ENCODE assay signal across 27 cellular contexts in genomic region chr4:82482387-82482786, GRCh38.
"Had no signal": no experiment of that assay in that cellular context is flagged by ENCODE, and none has a peak within 500 bp of the region (broad histone marks: within the 10 kb centered on the region; RNA-seq: fewer than 3 reads in every experiment).

No MANE protein-coding gene starts in this region.

- H3K4me2 ChIP-seq: neural progenitor cell had no signal

- H3K27ac ChIP-seq: coronary artery, neural progenitor cell, ovary, psoas muscle, skin epidermis, thoracic aorta, tibial nerve, upper lobe of right lung, uterus had no signal

- H2AFZ ChIP-seq: neural progenitor cell had no signal

- ATAC-seq: naive thymus-derived CD4-positive, alpha-beta T cell; psoas muscle; right cardiac atrium; stimulated activated naive B cell treated with anti-CD40 and anti-IgM and Interleukin-4, amounts not matched to agents 10 μg/mL and 1 μg/mL and 100 μg/mL, for 72 hours; upper lobe of right lung had no signal

- H3K4me1 Mint-ChIP-seq: immature natural killer cell; naive thymus-derived CD4-positive, alpha-beta T cell; neural progenitor cell; stimulated activated naive B cell treated with anti-CD40 and anti-IgM and Interleukin-4, amounts not matched to agents 10 μg/mL and 1 μg/mL and 100 μg/mL, for 72 hours had no signal

- H3K4me3 Mint-ChIP-seq: immature natural killer cell; mesothelial cell of epicardium; naive thymus-derived CD4-positive, alpha-beta T cell; nephron; neural progenitor cell; stimulated activated naive B cell treated with anti-CD40 and anti-IgM and Interleukin-4, amounts not matched to agents 10 μg/mL and 1 μg/mL and 100 μg/mL, for 72 hours; stimulated activated naive CD8-positive, alpha-beta T cell treated with anti-CD3 and anti-CD28 coated beads, Interleukin-15, Interleukin-2, amounts not matched to agents 100 ng/mL and 50 ng/mL, for 24 hours had no signal

- H3K9me3 Mint-ChIP-seq: naive thymus-derived CD4-positive, alpha-beta T cell; nephron; neural progenitor cell; stimulated activated naive B cell treated with anti-CD40 and anti-IgM and Interleukin-4, amounts not matched to agents 10 μg/mL and 1 μg/mL and 100 μg/mL, for 72 hours; stimulated activated naive CD8-positive, alpha-beta T cell treated with anti-CD3 and anti-CD28 coated beads, Interleukin-15, Interleukin-2, amounts not matched to agents 100 ng/mL and 50 ng/mL, for 24 hours had no signal

- H3K4me1 ChIP-seq: psoas muscle, tibial nerve, upper lobe of right lung, uterus had no signal

- H3K27me3 ChIP-seq: neural progenitor cell, ovary, tibial nerve, upper lobe of right lung, uterus had no signal

- H3K27ac Mint-ChIP-seq: immature natural killer cell; mesothelial cell of epicardium; nephron; neural progenitor cell; stimulated activated naive B cell treated with anti-CD40 and anti-IgM and Interleukin-4, amounts not matched to agents 10 μg/mL and 1 μg/mL and 100 μg/mL, for 72 hours; stimulated activated naive CD8-positive, alpha-beta T cell treated with anti-CD3 and anti-CD28 coated beads, Interleukin-15, Interleukin-2, amounts not matched to agents 100 ng/mL and 50 ng/mL, for 24 hours had no signal

- DNase-seq: dermis blood vessel endothelial cell; effector memory CD4-positive, alpha-beta T cell; erythroblast; hypothalamus; immature natural killer cell; islet precursor cell; kidney glomerular epithelial cell; mesenchymal stem cell; naive thymus-derived CD4-positive, alpha-beta T cell; nucleus accumbens; ovary; posterior cingulate gyrus; psoas muscle; right cardiac atrium; stimulated activated CD4-positive, alpha-beta T cell treated with anti-CD3 and anti-CD28 coated beads, Interleukin-15, amount 100 ng/mL, for 24 hours; stimulated activated CD4-positive, alpha-beta T cell treated with anti-CD3 and anti-CD28 coated beads, Interleukin-2, amount 100 ng/mL, for 48 hours; stimulated activated naive B cell treated with anti-CD40 and anti-IgM and Interleukin-4, amounts not matched to agents 10 μg/mL and 1 μg/mL and 100 μg/mL, for 72 hours; upper lobe of right lung; uterus had no signal

- H3K36me3 Mint-ChIP-seq: mesothelial cell of epicardium, neural progenitor cell had no signal

- H3K36me3 ChIP-seq: neural progenitor cell, ovary, thoracic aorta, upper lobe of right lung, uterus had no signal

- H3K27me3 Mint-ChIP-seq: naive thymus-derived CD4-positive, alpha-beta T cell; stimulated activated naive B cell treated with anti-CD40 and anti-IgM and Interleukin-4, amounts not matched to agents 10 μg/mL and 1 μg/mL and 100 μg/mL, for 72 hours; stimulated activated naive CD8-positive, alpha-beta T cell treated with anti-CD3 and anti-CD28 coated beads, Interleukin-15, Interleukin-2, amounts not matched to agents 100 ng/mL and 50 ng/mL, for 24 hours had no signal

- H3K4me3 ChIP-seq: coronary artery, neural progenitor cell, ovary, psoas muscle, skin epidermis, thoracic aorta, tibial nerve, upper lobe of right lung, uterus had no signal

- H3K9ac ChIP-seq: neural progenitor cell had no signal

- H3K9me3 ChIP-seq: ovary, psoas muscle, thoracic aorta, tibial nerve, upper lobe of right lung, uterus had no signal
